In genomic region chr19:46355234-46355990, GRCh38 we compare ENCODE assay signal across 10 cellular contexts. TPM values are rescaled to one million over a fixed set of nuclear protein-coding genes. Genes with fewer than 3 reads are reported as not detected.
A peak's percentile ranks its signal among the peaks of the same experiment; 100 is the strongest.
DNase-seq lines count a peak whose midpoint lies in the region; ATAC-seq lines count a peak whose summit lies in the region.
"Had no signal": no experiment of that assay in that cellular context is flagged by ENCODE, and none has a peak within 500 bp of the region (broad histone marks: within the 10 kb centered on the region; RNA-seq: fewer than 3 reads in every experiment).

No MANE protein-coding gene starts in this region.

- no peaks in the 10 kb centered on the region for H3K27me3 Mint-ChIP-seq in stimulated activated naive CD8-positive, alpha-beta T cell treated with anti-CD3 and anti-CD28 coated beads, Interleukin-15, Interleukin-2, amounts not matched to agents 100 ng/mL and 50 ng/mL, for 24 hours

- peak overlapping the region; percentile 19 for H3K4me3 Mint-ChIP-seq in stimulated activated naive CD8-positive, alpha-beta T cell treated with anti-CD3 and anti-CD28 coated beads, Interleukin-15, Interleukin-2, amounts not matched to agents 100 ng/mL and 50 ng/mL, for 24 hours

- peaks cover 59% of the 10 kb centered on the region for H3K4me1 Mint-ChIP-seq in stimulated activated naive CD8-positive, alpha-beta T cell treated with anti-CD3 and anti-CD28 coated beads, Interleukin-15, Interleukin-2, amounts not matched to agents 100 ng/mL and 50 ng/mL, for 24 hours (ENCODE audit: low read depth)

- peaks cover 62% of the 10 kb centered on the region for H3K36me3 Mint-ChIP-seq in stimulated activated naive CD8-positive, alpha-beta T cell treated with anti-CD3 and anti-CD28 coated beads, Interleukin-15, Interleukin-2, amounts not matched to agents 100 ng/mL and 50 ng/mL, for 24 hours (ENCODE audit: low read depth)

- intact Hi-C loops in Right ventricle myocardium superior (cut with DNase I): no loop called here
- intact Hi-C loops in Right ventricle myocardium inferior (cut with DNase I): no loop called here

- H3K9me3 Mint-ChIP-seq in stimulated activated naive CD8-positive, alpha-beta T cell treated with anti-CD3 and anti-CD28 coated beads, Interleukin-15, Interleukin-2, amounts not matched to agents 100 ng/mL and 50 ng/mL, for 24 hours: no peaks in the 10 kb centered on the region

- DNase-seq in Right ventricle myocardium superior (no peak), Right ventricle myocardium inferior (ENCODE audit: missing footprints) (no peak), left kidney (ENCODE audit: low read depth, low spot score) (peak; percentile 22), NCI-H1105 (lab: John Stamatoyannopoulos, UW) (no peak)
- DNase-seq in activated T-cell treated with anti-CD3 and anti-CD28 coated beads, Interleukin-2, amount 50 U/mL, for 48 hours: peak; percentile 37 to 52
- DNase-seq: anterior cingulate cortex, DMS79 had no signal

- ATAC-seq in Right ventricle myocardium superior (ENCODE audit: poor library complexity): peak; percentile 11
- no peak for ATAC-seq in Right ventricle myocardium inferior
- no peak for ATAC-seq in HG02610 (IDR thresholded peaks at IDR 0.05; ENCODE audit: unreplicated experiment)
- ATAC-seq in HG03354 (IDR thresholded peaks at IDR 0.05; ENCODE audit: poor library complexity, severe bottlenecking, unreplicated experiment): no peak

- peak overlapping the region; percentile 74 for H3K27ac Mint-ChIP-seq in stimulated activated naive CD8-positive, alpha-beta T cell treated with anti-CD3 and anti-CD28 coated beads, Interleukin-15, Interleukin-2, amounts not matched to agents 100 ng/mL and 50 ng/mL, for 24 hours

RNA-seq across cellular contexts. Expression of gene PPP5C, which starts 8.5 kb away (rescaled TPM):
- 69.5 TPM for total RNA-seq in Right ventricle myocardium superior
- total RNA-seq in Right ventricle myocardium inferior: 77.3 TPM

RNA-seq across cellular contexts. Expression of gene CCDC8, which starts 58.0 kb away (rescaled TPM):
- total RNA-seq in Right ventricle myocardium superior (28.1 TPM), Right ventricle myocardium inferior (28.9 TPM)

RNA-seq across cellular contexts. Expression of gene HIF3A, which starts 58.6 kb away (rescaled TPM):
- 73.1 TPM for total RNA-seq in Right ventricle myocardium superior
- total RNA-seq in Right ventricle myocardium inferior: 73.8 TPM

Comparison
In these comparisons a context has a peak if more than half of its experiments do, and no peak if none do; other contexts are left out.
1. DNase-seq: peak in activated T-cell treated with anti-CD3 and anti-CD28 coated beads, Interleukin-2, amount 50 U/mL, for 48 hours (2 of 2) and left kidney (single experiment); none in Right ventricle myocardium superior (single experiment), Right ventricle myocardium inferior (single experiment) and NCI-H1105 (single experiment).